In genomic region chr10:14652816-14653215, GRCh38 we compare ENCODE assay signal across 15 cellular contexts.
DNase-seq lines count a peak whose midpoint lies in the region; ATAC-seq and TF ChIP-seq lines count a peak whose summit lies in the region.
"Had no signal": no experiment of that assay in that cellular context is flagged by ENCODE, and none has a peak within 500 bp of the region (broad histone marks: within the 10 kb centered on the region; RNA-seq: fewer than 3 reads in every experiment).

No MANE protein-coding gene starts in this region.

- H3K4me1 ChIP-seq in heart right ventricle (peaks cover 0 to 52% (median 12%) of the 10 kb centered on the region in 9 donors), neural progenitor cell (peaks cover 48% of the 10 kb centered on the region), gastrocnemius medialis (no peaks in the 10 kb centered on the region)

- H4K20me1 ChIP-seq in neural progenitor cell (ENCODE audit: low read depth) = no peaks in the 10 kb centered on the region

- WGBS in heart right ventricle, 2 donors = 89 to 94% methylated on average over 5 of the region's 5 CpGs

- H3K4me3 ChIP-seq in heart right ventricle = no peak overlapping the region
- H3K4me3 ChIP-seq in neural progenitor cell = no peak overlapping the region
- H3K4me3 ChIP-seq in gastrocnemius medialis = no peak overlapping the region
- H3K4me3 ChIP-seq: right atrium auricular region had no signal

- H2AFZ ChIP-seq in neural progenitor cell (replicated peaks) = no peak overlapping the region

- H3K27ac Mint-ChIP-seq in chondrocyte (ENCODE audit: unreplicated experiment) (peak overlapping the region; percentile 29), neural progenitor cell (peak overlapping the region; percentile 97)
- no peak overlapping the region for H3K27ac Mint-ChIP-seq in activated CD4-positive, alpha-beta T cell treated with anti-CD3 and anti-CD28 coated beads, Interleukin-2, amount 10 ng/mL, durations not matched to agents 24 days and 14 days

- H3K9me3 ChIP-seq in heart right ventricle = no peaks in the 10 kb centered on the region
- no peaks in the 10 kb centered on the region for H3K9me3 ChIP-seq in neural progenitor cell (ENCODE audit: low read depth)
- no peaks in the 10 kb centered on the region for H3K9me3 ChIP-seq in gastrocnemius medialis
- H3K9me3 ChIP-seq: right atrium auricular region had no signal

- H3K27ac ChIP-seq in heart right ventricle = peak overlapping the region in 6 of 10 donors; percentile 1 to 70 (median 42)
- H3K27ac ChIP-seq in neural progenitor cell = peak overlapping the region; percentile 79
- no peak overlapping the region for H3K27ac ChIP-seq in gastrocnemius medialis

- H3K36me3 Mint-ChIP-seq in chondrocyte (ENCODE audit: low read depth) (no peaks in the 10 kb centered on the region), neural progenitor cell (no peaks in the 10 kb centered on the region)
- peaks cover 2% of the 10 kb centered on the region for H3K36me3 Mint-ChIP-seq in activated CD4-positive, alpha-beta T cell treated with anti-CD3 and anti-CD28 coated beads, Interleukin-2, amount 10 ng/mL, durations not matched to agents 24 days and 14 days (ENCODE audit: low read depth)

- no peak overlapping the region for H3K4me3 Mint-ChIP-seq in chondrocyte (ENCODE audit: unreplicated experiment)
- no peak overlapping the region for H3K4me3 Mint-ChIP-seq in neural progenitor cell
- no peak overlapping the region for H3K4me3 Mint-ChIP-seq in activated CD4-positive, alpha-beta T cell treated with anti-CD3 and anti-CD28 coated beads, Interleukin-2, amount 10 ng/mL, durations not matched to agents 24 days and 14 days

- H3K36me3 ChIP-seq in heart right ventricle (no peaks in the 10 kb centered on the region), neural progenitor cell (no peaks in the 10 kb centered on the region), gastrocnemius medialis (no peaks in the 10 kb centered on the region)
- H3K36me3 ChIP-seq: right atrium auricular region had no signal

- H3K4me2 ChIP-seq in neural progenitor cell = peak overlapping the region; percentile 53

- in situ Hi-C loops in gastrocnemius medialis (cut with MboI; ENCODE audit: low sequenced_read_pairs in 4 of 4) = no loop called here

- H3K9ac ChIP-seq in neural progenitor cell = no peak overlapping the region

- H3K9me3 Mint-ChIP-seq in chondrocyte (ENCODE audit: low read depth) (no peaks in the 10 kb centered on the region), neural progenitor cell (no peaks in the 10 kb centered on the region)
- H3K9me3 Mint-ChIP-seq in activated CD4-positive, alpha-beta T cell treated with anti-CD3 and anti-CD28 coated beads, Interleukin-2, amount 10 ng/mL, durations not matched to agents 24 days and 14 days = peaks cover 3% of the 10 kb centered on the region
- H3K9me3 Mint-ChIP-seq: HFFc6 had no signal

- no peak for TF ChIP-seq CTCF in heart right ventricle (IDR thresholded peaks at IDR 0.05)
- TF ChIP-seq CTCF in chondrocyte (IDR thresholded peaks at IDR 0.05) = no peak
- TF ChIP-seq CTCF in neural progenitor cell (IDR thresholded peaks at IDR 0.05) = no peak
- no peak for TF ChIP-seq CTCF in gastrocnemius medialis (IDR thresholded peaks at IDR 0.05 in 4 of 5, conservative IDR thresholded peaks at IDR 0.05 in 1 of 5)

- peaks cover 20% of the 10 kb centered on the region for H3F3A ChIP-seq in neural progenitor cell (ENCODE audit: low read depth)

- no peak for ATAC-seq in heart right ventricle
- no peak for ATAC-seq in left cardiac atrium
- ATAC-seq in gastrocnemius medialis = no peak

- H3K4me1 Mint-ChIP-seq in chondrocyte (ENCODE audit: low read depth) (peaks cover 49% of the 10 kb centered on the region), neural progenitor cell (peaks cover 68% of the 10 kb centered on the region)
- peaks cover 64% of the 10 kb centered on the region for H3K4me1 Mint-ChIP-seq in activated CD4-positive, alpha-beta T cell treated with anti-CD3 and anti-CD28 coated beads, Interleukin-2, amount 10 ng/mL, durations not matched to agents 24 days and 14 days

- intact Hi-C loops in heart right ventricle (cut with DNase I) (no loop called here), left cardiac atrium (cut with DNase I) (no loop called here), gastrocnemius medialis (cut with DNase I; ENCODE audit: low total_unique reads) (no loop called here)
- intact Hi-C loops in activated CD4-positive, alpha-beta T cell treated with anti-CD3 and anti-CD28 coated beads, Interleukin-2, amount 10 ng/mL, durations not matched to agents 24 days and 14 days (cut with micrococcal nuclease) = loop anchor here (10.0 kb wide), 2 partner anchors 268 to 302 kb away; partner anchors contain the start of genes DCLRE1C and MEIG1

- TF ChIP-seq POLR2A in gastrocnemius medialis (IDR thresholded peaks at IDR 0.05) = no peak

- H3K27me3 Mint-ChIP-seq in chondrocyte (ENCODE audit: low read depth) = no peaks in the 10 kb centered on the region
- H3K27me3 Mint-ChIP-seq in neural progenitor cell (ENCODE audit: insufficient read depth, low read depth) = peaks cover 7% of the 10 kb centered on the region
- H3K27me3 Mint-ChIP-seq in activated CD4-positive, alpha-beta T cell treated with anti-CD3 and anti-CD28 coated beads, Interleukin-2, amount 10 ng/mL, durations not matched to agents 24 days and 14 days = no peaks in the 10 kb centered on the region

- DNase-seq in heart right ventricle (no peak), left cardiac atrium (no peak), chondrocyte (ENCODE audit: low spot score) (no peak), neural progenitor cell (ENCODE audit: low spot score) (no peak), gastrocnemius medialis (no peak), putamen (ENCODE audit: low spot score) (no peak), CD1c-positive myeloid dendritic cell (ENCODE audit: extremely low spot score) (no peak)
- DNase-seq in activated CD4-positive, alpha-beta T cell treated with anti-CD3 and anti-CD28 coated beads, Interleukin-2, amount 10 ng/mL, durations not matched to agents 24 days and 14 days = no peak
- DNase-seq: 8988T; activated CD4-positive, alpha-beta T cell treated with anti-CD3 and anti-CD28 coated beads for 1 hour; activated T-cell treated with anti-CD3 and anti-CD28 coated beads, Interleukin-2, amount 50 U/mL, for 1 hour; HFFc6; NCI-H2107; NK-92 treated with Interleukin-12 subunit alpha and Interleukin-12 subunit beta, amount 100 ng/mL, for 24 hours had no signal

- H3K27me3 ChIP-seq in heart right ventricle = peaks cover 0 to 6% (median 0%) of the 10 kb centered on the region in 7 donors
- no peaks in the 10 kb centered on the region for H3K27me3 ChIP-seq in neural progenitor cell
- no peaks in the 10 kb centered on the region for H3K27me3 ChIP-seq in gastrocnemius medialis
- H3K27me3 ChIP-seq: right atrium auricular region had no signal

- H3K79me2 ChIP-seq in neural progenitor cell (ENCODE audit: low read depth) = no peaks in the 10 kb centered on the region

Comparison
In these comparisons a context has a peak if more than half of its experiments do, and no peak if none do; other contexts are left out.
1. H3K27ac ChIP-seq: peak in heart right ventricle (6 of 10) and neural progenitor cell (single experiment); none in gastrocnemius medialis (0 of 4).